Comparison of ENCODE assay signal across 8 cellular contexts in the genomic region with DNA sequence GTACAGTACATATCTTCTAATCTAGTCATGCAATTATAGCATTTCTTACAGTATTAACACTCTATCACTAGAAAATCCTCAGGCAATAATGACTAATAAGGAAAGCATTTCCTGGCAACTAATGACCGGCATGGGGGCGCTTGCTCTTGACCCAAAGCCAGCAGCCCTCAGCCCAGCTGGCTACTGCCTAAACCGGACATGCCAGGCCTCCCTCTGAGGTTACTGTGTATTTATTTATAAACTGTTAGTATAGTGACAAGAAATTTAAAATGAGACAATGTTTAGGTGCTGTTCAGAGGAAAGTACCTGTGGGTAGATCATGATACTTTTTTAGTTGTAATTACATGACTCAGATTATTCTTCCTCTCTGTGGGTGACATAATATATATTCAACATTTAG.
DNase-seq lines count a peak whose midpoint lies in the region; ATAC-seq lines count a peak whose summit lies in the region.

No MANE protein-coding gene starts in this region.

- no peak overlapping the region for H3K4me3 Mint-ChIP-seq in naive thymus-derived CD4-positive, alpha-beta T cell

- H3K4me1 ChIP-seq in naive thymus-derived CD4-positive, alpha-beta T cell (ENCODE audit: control insufficient read depth in 2 of 2, insufficient read depth in 2 of 2, low read length in 2 of 2), result no peaks in the 10 kb centered on the region

- H3K4me3 ChIP-seq in naive thymus-derived CD4-positive, alpha-beta T cell (ENCODE audit: low read length), result no peak overlapping the region

- no peak overlapping the region for H3K27ac Mint-ChIP-seq in naive thymus-derived CD4-positive, alpha-beta T cell

- intact Hi-C loops in naive thymus-derived CD4-positive, alpha-beta T cell (cut with micrococcal nuclease), result no loop called here

- no peaks in the 10 kb centered on the region for H3K27me3 ChIP-seq in naive thymus-derived CD4-positive, alpha-beta T cell (ENCODE audit: control insufficient read depth in 2 of 2, insufficient read depth in 2 of 2, low read length in 2 of 2)

- H3K9me3 Mint-ChIP-seq in naive thymus-derived CD4-positive, alpha-beta T cell, result peaks cover 0 to 4% (median 0%) of the 10 kb centered on the region in 11 donors

- no peaks in the 10 kb centered on the region for H3K36me3 ChIP-seq in naive thymus-derived CD4-positive, alpha-beta T cell (ENCODE audit: control insufficient read depth in 2 of 3, insufficient read depth in 3 of 3, low read length in 3 of 3)

- DNase-seq in T1000 (lab: John Stamatoyannopoulos, UW) (peak; percentile 73), kidney glomerular epithelial cell (lab: John Stamatoyannopoulos, UW) (peak; percentile 88), hippocampal formation (lab: John Stamatoyannopoulos, UW) (no peak), ecto neural progenitor cell (ENCODE audit: low spot score) (no peak)
- DNase-seq in naive thymus-derived CD4-positive, alpha-beta T cell, result no peak
- DNase-seq in stimulated activated CD4-positive, alpha-beta T cell treated with anti-CD3 and anti-CD28 coated beads, Interleukin-4, amount 100 ng/mL, for 24 hours, result no peak

- POLR2A ChIA-PET in naive thymus-derived CD4-positive, alpha-beta T cell (lab: Charles Lee), result no interaction called here

- peaks cover 0 to 4% (median 0%) of the 10 kb centered on the region in 7 donors for H3K4me1 Mint-ChIP-seq in naive thymus-derived CD4-positive, alpha-beta T cell

- no peaks in the 10 kb centered on the region for H3K9me3 ChIP-seq in naive thymus-derived CD4-positive, alpha-beta T cell (ENCODE audit: control insufficient read depth in 2 of 3, low read length in 3 of 3)

- no peaks in the 10 kb centered on the region for H3K36me3 Mint-ChIP-seq in naive thymus-derived CD4-positive, alpha-beta T cell

- CTCF ChIA-PET in naive thymus-derived CD4-positive, alpha-beta T cell (lab: Charles Lee), result no interaction called here

- no peak overlapping the region for H3K27ac ChIP-seq in naive thymus-derived CD4-positive, alpha-beta T cell (ENCODE audit: low read depth, low read length)

- ATAC-seq in GM19023 (IDR thresholded peaks at IDR 0.05; ENCODE audit: unreplicated experiment), result peak; percentile 70
- ATAC-seq in HG03039 (IDR thresholded peaks at IDR 0.05; ENCODE audit: unreplicated experiment), result peak; percentile 64
- ATAC-seq in naive thymus-derived CD4-positive, alpha-beta T cell, result no peak

- peaks cover 0 to 9% (median 4%) of the 10 kb centered on the region in 5 donors for H3K27me3 Mint-ChIP-seq in naive thymus-derived CD4-positive, alpha-beta T cell

Comparison
In these comparisons a context has a peak if more than half of its experiments do, and no peak if none do; other contexts are left out.
1. DNase-seq: peak in T1000 (single experiment) and kidney glomerular epithelial cell (single experiment); none in naive thymus-derived CD4-positive, alpha-beta T cell (0 of 9), hippocampal formation (0 of 2), ecto neural progenitor cell (single experiment) and stimulated activated CD4-positive, alpha-beta T cell treated with anti-CD3 and anti-CD28 coated beads, Interleukin-4, amount 100 ng/mL, for 24 hours (single experiment).